ENCODE assay signal across 12 cellular contexts in genomic region chr9:18362901-18363685, GRCh38.
A peak's percentile ranks its signal among the peaks of the same experiment; 100 is the strongest.
DNase-seq lines count a peak whose midpoint lies in the region; ATAC-seq and TF ChIP-seq lines count a peak whose summit lies in the region.
"Had no signal": no experiment of that assay in that cellular context is flagged by ENCODE, and none has a peak within 500 bp of the region (broad histone marks: within the 10 kb centered on the region; RNA-seq: fewer than 3 reads in every experiment).

No MANE protein-coding gene starts in this region.

- no peaks in the 10 kb centered on the region for H3K4me1 ChIP-seq in colonic mucosa
- H3K4me1 ChIP-seq in skeletal muscle satellite cell (ENCODE audit: control insufficient read depth, insufficient read depth, low read length): peaks cover 35% of the 10 kb centered on the region
- H3K4me1 ChIP-seq: A549 had no signal

- no peaks in the 10 kb centered on the region for H3K27me3 ChIP-seq in colonic mucosa
- H3K27me3 ChIP-seq in skeletal muscle satellite cell (ENCODE audit: control insufficient read depth, insufficient read depth, low read length): no peaks in the 10 kb centered on the region

- H3K9me3 ChIP-seq in colonic mucosa (no peaks in the 10 kb centered on the region), skeletal muscle satellite cell (replicated peaks; ENCODE audit: low read length) (no peaks in the 10 kb centered on the region)
- H3K9me3 ChIP-seq: A549 had no signal

- H3K4me2 ChIP-seq in skeletal muscle satellite cell (ENCODE audit: low read length): peak overlapping the region; percentile 27
- H3K4me2 ChIP-seq: A549 had no signal

- DNase-seq in NOMO-1 treated with DMSO at 0.1 percent for 48 hours (lab: John Stamatoyannopoulos, UW; ENCODE audit: unreplicated experiment): peak; percentile 39
- DNase-seq in NOMO-1 treated with dmso at 0.1 percent for 144 hours (lab: John Stamatoyannopoulos, UW; ENCODE audit: unreplicated experiment): no peak
- DNase-seq in LNCaP clone FGC (ENCODE audit: low read depth): peak; percentile 22
- peak; percentile 24 for DNase-seq in colonic mucosa
- DNase-seq in glomerular visceral epithelial cell (ENCODE audit: extremely low spot score): no peak
- DNase-seq in HT-29 (ENCODE audit: low spot score): no peak
- DNase-seq: NCI-H226; stimulated activated naive CD8-positive, alpha-beta T cell treated with anti-CD3 and anti-CD28 coated beads, Interleukin-15, Interleukin-2, amounts not matched to agents 100 U/mL and 50 U/mL, for 24 hours had no signal

- intact Hi-C loops in colonic mucosa (cut with DNase I): no loop called here

- no peak for ATAC-seq in GM21381 (IDR thresholded peaks at IDR 0.05; ENCODE audit: unreplicated experiment)
- ATAC-seq: A549; stimulated activated naive CD8-positive, alpha-beta T cell treated with anti-CD3 and anti-CD28 coated beads, Interleukin-15, Interleukin-2, amounts not matched to agents 100 U/mL and 50 U/mL, for 24 hours had no signal

- TF ChIP-seq CTCF in LNCaP clone FGC (IDR thresholded peaks at IDR 0.05; ENCODE audit: control insufficient read depth, extremely low read depth, insufficient read depth) (no peak), colonic mucosa (IDR thresholded peaks at IDR 0.05) (no peak)

- H3K9ac ChIP-seq in colonic mucosa (ENCODE audit: low read depth in 2 of 2, low read length in 2 of 2): no peak overlapping the region
- H3K9ac ChIP-seq in skeletal muscle satellite cell (ENCODE audit: low read depth, low read length): no peak overlapping the region
- H3K9ac ChIP-seq: parathyroid adenoma had no signal

- H3K4me3 ChIP-seq in LNCaP clone FGC (ENCODE audit: low read depth, low read length): no peak overlapping the region
- H3K4me3 ChIP-seq in colonic mucosa: no peak overlapping the region
- no peak overlapping the region for H3K4me3 ChIP-seq in skeletal muscle satellite cell (ENCODE audit: low read length)
- H3K4me3 ChIP-seq: A549 had no signal

- H3K27ac ChIP-seq in colonic mucosa: no peak overlapping the region
- H3K27ac ChIP-seq: A549, parathyroid adenoma had no signal

- H3K36me3 ChIP-seq in colonic mucosa: no peaks in the 10 kb centered on the region
- no peaks in the 10 kb centered on the region for H3K36me3 ChIP-seq in skeletal muscle satellite cell (ENCODE audit: insufficient read depth, low read length)

Comparison
In these comparisons a context has a peak if more than half of its experiments do, and no peak if none do; other contexts are left out.
1. DNase-seq: peak in NOMO-1 treated with DMSO at 0.1 percent for 48 hours (single experiment), LNCaP clone FGC (single experiment) and colonic mucosa (single experiment); none in NOMO-1 treated with dmso at 0.1 percent for 144 hours (single experiment), glomerular visceral epithelial cell (single experiment) and HT-29 (single experiment).